In the genomic region with DNA sequence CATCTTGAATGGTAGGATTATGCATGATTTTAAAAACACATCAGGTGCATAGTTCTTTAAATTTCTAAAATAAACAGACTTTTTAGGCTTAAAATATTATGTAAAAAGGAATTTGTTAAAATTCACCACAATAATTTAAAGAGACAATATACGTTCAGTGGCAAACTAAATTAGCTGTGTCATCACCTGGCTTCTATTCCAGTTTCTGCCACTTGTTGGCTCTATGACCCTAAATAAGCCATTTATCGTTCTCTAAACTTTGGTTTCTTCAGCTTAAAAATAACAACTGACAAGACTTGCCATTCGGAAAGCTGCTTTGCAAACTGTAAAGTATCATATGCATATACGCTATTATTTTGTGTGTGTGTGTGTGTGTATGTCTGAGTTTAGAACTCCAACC, we compare ENCODE assay signal across 14 cellular contexts.
"Had no signal": no experiment of that assay in that cellular context is flagged by ENCODE, and none has a peak within 500 bp of the region (broad histone marks: within the 10 kb centered on the region; RNA-seq: fewer than 3 reads in every experiment).

No MANE protein-coding gene starts in this region.

- H3K4me3 ChIP-seq: coronary artery, skin epidermis had no signal

- H3K4me3 Mint-ChIP-seq: activated CD8-positive, alpha-beta T cell treated with anti-CD3 and anti-CD28 coated beads for 36 hours had no signal

- DNase-seq: activated CD4-positive, alpha-beta T cell treated with anti-CD3 and anti-CD28 coated beads for 4 hours; activated CD8-positive, alpha-beta memory T cell treated with anti-CD3 and anti-CD28 coated beads, Interleukin-2, amount 50 U/mL, for 4 hours; activated CD8-positive, alpha-beta T cell treated with anti-CD3 and anti-CD28 coated beads for 36 hours; caudate nucleus; effector CD4-positive, alpha-beta T cell; kidney; left ventricle myocardium superior; mesendoderm; WERI-Rb-1 had no signal

- H2AFZ ChIP-seq: parathyroid adenoma had no signal

- H3K27ac Mint-ChIP-seq: activated CD8-positive, alpha-beta T cell treated with anti-CD3 and anti-CD28 coated beads for 36 hours had no signal

- H3K9ac ChIP-seq: parathyroid adenoma had no signal

- H3K27me3 Mint-ChIP-seq: activated CD8-positive, alpha-beta T cell treated with anti-CD3 and anti-CD28 coated beads for 36 hours had no signal

- FAIRE-seq: astrocyte, frontal cortex had no signal

- H3K36me3 ChIP-seq: WERI-Rb-1 had no signal

- ATAC-seq: activated CD8-positive, alpha-beta T cell treated with anti-CD3 and anti-CD28 coated beads for 36 hours; left ventricle myocardium superior had no signal

- H3K27ac ChIP-seq: coronary artery, parathyroid adenoma, skin epidermis, WERI-Rb-1 had no signal
